1 cellular context compared by ENCODE assay signal in genomic region chr12:49543221-49543913, GRCh38.
TF ChIP-seq lines count a peak whose summit lies in the region.

No MANE protein-coding gene starts in this region.

TF ChIP-seq in HepG2, 621 proteins besides CTCF, POLR2A, EP300 and RAD21 (continued from another document and continues in another):
- TF ChIP-seq, protein P1, sequence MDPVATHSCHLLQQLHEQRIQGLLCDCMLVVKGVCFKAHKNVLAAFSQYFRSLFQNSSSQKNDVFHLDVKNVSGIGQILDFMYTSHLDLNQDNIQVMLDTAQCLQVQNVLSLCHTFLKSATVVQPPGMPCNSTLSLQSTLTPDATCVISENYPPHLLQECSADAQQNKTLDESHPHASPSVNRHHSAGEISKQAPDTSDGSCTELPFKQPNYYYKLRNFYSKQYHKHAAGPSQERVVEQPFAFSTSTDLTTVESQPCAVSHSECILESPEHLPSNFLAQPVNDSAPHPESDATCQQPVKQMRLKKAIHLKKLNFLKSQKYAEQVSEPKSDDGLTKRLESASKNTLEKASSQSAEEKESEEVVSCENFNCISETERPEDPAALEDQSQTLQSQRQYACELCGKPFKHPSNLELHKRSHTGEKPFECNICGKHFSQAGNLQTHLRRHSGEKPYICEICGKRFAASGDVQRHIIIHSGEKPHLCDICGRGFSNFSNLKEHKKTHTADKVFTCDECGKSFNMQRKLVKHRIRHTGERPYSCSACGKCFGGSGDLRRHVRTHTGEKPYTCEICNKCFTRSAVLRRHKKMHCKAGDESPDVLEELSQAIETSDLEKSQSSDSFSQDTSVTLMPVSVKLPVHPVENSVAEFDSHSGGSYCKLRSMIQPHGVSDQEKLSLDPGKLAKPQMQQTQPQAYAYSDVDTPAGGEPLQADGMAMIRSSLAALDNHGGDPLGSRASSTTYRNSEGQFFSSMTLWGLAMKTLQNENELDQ (CRISPR knock-in tag; IDR thresholded peaks at IDR 0.05; ENCODE audit: borderline replicate concordance) = no peak
- TF ChIP-seq KLF16 (CRISPR knock-in tag; IDR thresholded peaks at IDR 0.05) = no peak
- no peak for TF ChIP-seq SKIL (CRISPR knock-in tag; IDR thresholded peaks at IDR 0.05; ENCODE audit: borderline replicate concordance)
- TF ChIP-seq TFDP1 (CRISPR knock-in tag; IDR thresholded peaks at IDR 0.05; ENCODE audit: borderline replicate concordance) = peak; percentile 27; the same call in 1 of the 2 replicates
- TF ChIP-seq E2F5 (CRISPR knock-in tag; conservative IDR thresholded peaks at IDR 0.05) = no peak
- TF ChIP-seq PRMT3 (CRISPR knock-in tag; IDR thresholded peaks at IDR 0.05; ENCODE audit: borderline replicate concordance, low read depth) = no peak
- TF ChIP-seq GZF1 (CRISPR knock-in tag; IDR thresholded peaks at IDR 0.05) = no peak
- 0 out of 2 replicates have a peak, but pooled peaks have one; percentile 18 for TF ChIP-seq THAP11 (CRISPR knock-in tag; IDR thresholded peaks at IDR 0.05)
- TF ChIP-seq ZNF224 (CRISPR knock-in tag; IDR thresholded peaks at IDR 0.05) = no peak
- TF ChIP-seq IRF2 (CRISPR knock-in tag; IDR thresholded peaks at IDR 0.05) = no peak
- TF ChIP-seq MAFF (IDR thresholded peaks at IDR 0.05; ENCODE audit: low read depth, low read length) = no peak
- no peak for TF ChIP-seq PRDM4 (CRISPR knock-in tag; IDR thresholded peaks at IDR 0.05; ENCODE audit: borderline replicate concordance)
- no peak for TF ChIP-seq PTBP1 (IDR thresholded peaks at IDR 0.05; ENCODE audit: low read depth, low read length, poor library complexity, severe bottlenecking)
- no peak for TF ChIP-seq YY1 (IDR thresholded peaks at IDR 0.05; ENCODE audit: insufficient read depth, insufficient replicate concordance, low read depth, low read length)
- TF ChIP-seq WIZ (CRISPR knock-in tag; IDR thresholded peaks at IDR 0.05) = no peak
- no peak for TF ChIP-seq ZNF225 (CRISPR knock-in tag; IDR thresholded peaks at IDR 0.05)
- no peak for TF ChIP-seq SYNCRIP (IDR thresholded peaks at IDR 0.05; ENCODE audit: insufficient read depth, low read depth, low read length)
- TF ChIP-seq ATF1 (CRISPR knock-in tag; IDR thresholded peaks at IDR 0.05) = no peak
- TF ChIP-seq SAP130 (CRISPR knock-in tag; IDR thresholded peaks at IDR 0.05; ENCODE audit: low read depth) = 0 out of 2 replicates have a peak, but pooled peaks have one; percentile 57
- TF ChIP-seq ZNF546 (CRISPR knock-in tag; conservative IDR thresholded peaks at IDR 0.05) = no peak
- TF ChIP-seq, protein P2, sequence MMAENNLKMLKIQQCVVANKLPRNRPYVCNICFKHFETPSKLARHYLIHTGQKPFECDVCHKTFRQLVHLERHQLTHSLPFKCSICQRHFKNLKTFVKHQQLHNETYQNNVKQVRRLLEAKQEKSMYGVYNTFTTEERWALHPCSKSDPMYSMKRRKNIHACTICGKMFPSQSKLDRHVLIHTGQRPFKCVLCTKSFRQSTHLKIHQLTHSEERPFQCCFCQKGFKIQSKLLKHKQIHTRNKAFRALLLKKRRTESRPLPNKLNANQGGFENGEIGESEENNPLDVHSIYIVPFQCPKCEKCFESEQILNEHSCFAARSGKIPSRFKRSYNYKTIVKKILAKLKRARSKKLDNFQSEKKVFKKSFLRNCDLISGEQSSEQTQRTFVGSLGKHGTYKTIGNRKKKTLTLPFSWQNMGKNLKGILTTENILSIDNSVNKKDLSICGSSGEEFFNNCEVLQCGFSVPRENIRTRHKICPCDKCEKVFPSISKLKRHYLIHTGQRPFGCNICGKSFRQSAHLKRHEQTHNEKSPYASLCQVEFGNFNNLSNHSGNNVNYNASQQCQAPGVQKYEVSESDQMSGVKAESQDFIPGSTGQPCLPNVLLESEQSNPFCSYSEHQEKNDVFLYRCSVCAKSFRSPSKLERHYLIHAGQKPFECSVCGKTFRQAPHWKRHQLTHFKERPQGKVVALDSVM (CRISPR knock-in tag; IDR thresholded peaks at IDR 0.05) = no peak
- TF ChIP-seq PAF1 (CRISPR knock-in tag; IDR thresholded peaks at IDR 0.05) = no peak
- TF ChIP-seq ZNF3 (CRISPR knock-in tag; IDR thresholded peaks at IDR 0.05) = no peak
- TF ChIP-seq SIN3A (IDR thresholded peaks at IDR 0.05; ENCODE audit: borderline replicate concordance, low read depth, low read length) = no peak
- no peak for TF ChIP-seq NCOA2 (CRISPR knock-in tag; IDR thresholded peaks at IDR 0.05)
- TF ChIP-seq AGO1 (IDR thresholded peaks at IDR 0.05; ENCODE audit: low read depth, low read length, poor library complexity, severe bottlenecking) = no peak
- TF ChIP-seq, protein P3, sequence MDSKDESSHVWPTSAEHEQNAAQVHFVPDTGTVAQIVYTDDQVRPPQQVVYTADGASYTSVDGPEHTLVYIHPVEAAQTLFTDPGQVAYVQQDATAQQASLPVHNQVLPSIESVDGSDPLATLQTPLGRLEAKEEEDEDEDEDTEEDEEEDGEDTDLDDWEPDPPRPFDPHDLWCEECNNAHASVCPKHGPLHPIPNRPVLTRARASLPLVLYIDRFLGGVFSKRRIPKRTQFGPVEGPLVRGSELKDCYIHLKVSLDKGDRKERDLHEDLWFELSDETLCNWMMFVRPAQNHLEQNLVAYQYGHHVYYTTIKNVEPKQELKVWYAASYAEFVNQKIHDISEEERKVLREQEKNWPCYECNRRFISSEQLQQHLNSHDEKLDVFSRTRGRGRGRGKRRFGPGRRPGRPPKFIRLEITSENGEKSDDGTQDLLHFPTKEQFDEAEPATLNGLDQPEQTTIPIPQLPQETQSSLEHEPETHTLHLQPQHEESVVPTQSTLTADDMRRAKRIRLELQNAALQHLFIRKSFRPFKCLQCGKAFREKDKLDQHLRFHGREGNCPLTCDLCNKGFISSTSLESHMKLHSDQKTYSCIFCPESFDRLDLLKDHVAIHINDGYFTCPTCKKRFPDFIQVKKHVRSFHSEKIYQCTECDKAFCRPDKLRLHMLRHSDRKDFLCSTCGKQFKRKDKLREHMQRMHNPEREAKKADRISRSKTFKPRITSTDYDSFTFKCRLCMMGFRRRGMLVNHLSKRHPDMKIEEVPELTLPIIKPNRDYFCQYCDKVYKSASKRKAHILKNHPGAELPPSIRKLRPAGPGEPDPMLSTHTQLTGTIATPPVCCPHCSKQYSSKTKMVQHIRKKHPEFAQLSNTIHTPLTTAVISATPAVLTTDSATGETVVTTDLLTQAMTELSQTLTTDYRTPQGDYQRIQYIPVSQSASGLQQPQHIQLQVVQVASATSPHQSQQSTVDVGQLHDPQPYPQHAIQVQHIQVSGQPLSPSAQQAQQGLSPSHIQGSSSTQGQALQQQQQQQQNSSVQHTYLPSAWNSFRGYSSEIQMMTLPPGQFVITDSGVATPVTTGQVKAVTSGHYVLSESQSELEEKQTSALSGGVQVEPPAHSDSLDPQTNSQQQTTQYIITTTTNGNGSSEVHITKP (CRISPR knock-in tag; IDR thresholded peaks at IDR 0.05; ENCODE audit: low read depth) = no peak; the same call in 1 of the 2 replicates
- TF ChIP-seq SNAPC5 (CRISPR knock-in tag; IDR thresholded peaks at IDR 0.05; ENCODE audit: borderline replicate concordance) = no peak
- TF ChIP-seq ZNF879 (CRISPR knock-in tag; IDR thresholded peaks at IDR 0.05) = no peak
- TF ChIP-seq DNMT3B (CRISPR knock-in tag; conservative IDR thresholded peaks at IDR 0.05) = no peak
- TF ChIP-seq CBFB (CRISPR knock-in tag; IDR thresholded peaks at IDR 0.05) = no peak
- TF ChIP-seq GTF3A (CRISPR knock-in tag; conservative IDR thresholded peaks at IDR 0.05) = no peak
- TF ChIP-seq ZNF703 (CRISPR knock-in tag; IDR thresholded peaks at IDR 0.05; ENCODE audit: borderline replicate concordance) = no peak
- TF ChIP-seq ZNF251 (CRISPR knock-in tag; IDR thresholded peaks at IDR 0.05) = no peak
- no peak for TF ChIP-seq ZNF678 (CRISPR knock-in tag; IDR thresholded peaks at IDR 0.05)
- no peak for TF ChIP-seq ZIK1 (CRISPR knock-in tag; IDR thresholded peaks at IDR 0.05; ENCODE audit: borderline replicate concordance, low read depth)
- TF ChIP-seq ZNF557 (CRISPR knock-in tag; IDR thresholded peaks at IDR 0.05) = no peak
- TF ChIP-seq ELF1 (CRISPR knock-in tag; IDR thresholded peaks at IDR 0.05) = 0 out of 2 replicates have a peak, but pooled peaks have one; percentile 46
- no peak for TF ChIP-seq RFX3 (CRISPR knock-in tag; IDR thresholded peaks at IDR 0.05)
- TF ChIP-seq, protein P4, sequence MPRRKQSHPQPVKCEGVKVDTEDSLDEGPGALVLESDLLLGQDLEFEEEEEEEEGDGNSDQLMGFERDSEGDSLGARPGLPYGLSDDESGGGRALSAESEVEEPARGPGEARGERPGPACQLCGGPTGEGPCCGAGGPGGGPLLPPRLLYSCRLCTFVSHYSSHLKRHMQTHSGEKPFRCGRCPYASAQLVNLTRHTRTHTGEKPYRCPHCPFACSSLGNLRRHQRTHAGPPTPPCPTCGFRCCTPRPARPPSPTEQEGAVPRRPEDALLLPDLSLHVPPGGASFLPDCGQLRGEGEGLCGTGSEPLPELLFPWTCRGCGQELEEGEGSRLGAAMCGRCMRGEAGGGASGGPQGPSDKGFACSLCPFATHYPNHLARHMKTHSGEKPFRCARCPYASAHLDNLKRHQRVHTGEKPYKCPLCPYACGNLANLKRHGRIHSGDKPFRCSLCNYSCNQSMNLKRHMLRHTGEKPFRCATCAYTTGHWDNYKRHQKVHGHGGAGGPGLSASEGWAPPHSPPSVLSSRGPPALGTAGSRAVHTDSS (CRISPR knock-in tag; conservative IDR thresholded peaks at IDR 0.05) = no peak
- no peak for TF ChIP-seq KAT2B (IDR thresholded peaks at IDR 0.05; ENCODE audit: borderline replicate concordance, low read depth, low read length)
- no peak for TF ChIP-seq CENPBD1 (CRISPR knock-in tag; IDR thresholded peaks at IDR 0.05; ENCODE audit: borderline replicate concordance, low read depth)
- no peak for TF ChIP-seq ZHX1 (CRISPR knock-in tag; IDR thresholded peaks at IDR 0.05; ENCODE audit: low read depth)
- TF ChIP-seq SOX13 (IDR thresholded peaks at IDR 0.05) = no peak
- peak in 1 of 2 experiments; percentile 10; a peak in 1 of 4 replicates for TF ChIP-seq SOX13 (CRISPR knock-in tag; conservative IDR thresholded peaks at IDR 0.05 in 1 of 2, IDR thresholded peaks at IDR 0.05 in 1 of 2)
